Comparison of ENCODE assay signal across 18 cellular contexts in genomic region chr20:24665741-24666191, GRCh38.
"Had no signal": no experiment of that assay in that cellular context is flagged by ENCODE, and none has a peak within 500 bp of the region (broad histone marks: within the 10 kb centered on the region; RNA-seq: fewer than 3 reads in every experiment).

No MANE protein-coding gene starts in this region.

- H3K4me3 ChIP-seq: heart right ventricle, mucosa of descending colon, tibial nerve had no signal

- H3K4me1 ChIP-seq: tibial nerve had no signal

- H3K4me1 Mint-ChIP-seq: activated naive CD4-positive, alpha-beta T cell treated with anti-CD3 and anti-CD28 coated beads, Interleukin-2, amount 10 ng/mL, durations not matched to agents 7 days and 5 days had no signal

- H3K36me3 ChIP-seq: tibial nerve, WERI-Rb-1 had no signal

- H3K27me3 Mint-ChIP-seq: activated naive CD4-positive, alpha-beta T cell treated with anti-CD3 and anti-CD28 coated beads, Interleukin-2, amount 10 ng/mL, durations not matched to agents 7 days and 5 days; dendritic cell treated with granulocyte-macrophage colony-stimulating factor and Interleukin-4, amounts not matched to agents 40 ng/mL and 50 ng/mL, for 4 days had no signal

- H3K27ac Mint-ChIP-seq: activated naive CD4-positive, alpha-beta T cell treated with anti-CD3 and anti-CD28 coated beads, Interleukin-2, amount 10 ng/mL, durations not matched to agents 7 days and 5 days; dendritic cell treated with granulocyte-macrophage colony-stimulating factor and Interleukin-4, amounts not matched to agents 40 ng/mL and 50 ng/mL, for 4 days had no signal

- ATAC-seq: left colon, mucosa of descending colon had no signal

- H3K4me3 Mint-ChIP-seq: activated naive CD4-positive, alpha-beta T cell treated with anti-CD3 and anti-CD28 coated beads, Interleukin-2, amount 10 ng/mL, durations not matched to agents 7 days and 5 days; dendritic cell treated with granulocyte-macrophage colony-stimulating factor and Interleukin-4, amounts not matched to agents 40 ng/mL and 50 ng/mL, for 4 days had no signal

- H3K9me3 Mint-ChIP-seq: activated naive CD4-positive, alpha-beta T cell treated with anti-CD3 and anti-CD28 coated beads, Interleukin-2, amount 10 ng/mL, durations not matched to agents 7 days and 5 days; dendritic cell treated with granulocyte-macrophage colony-stimulating factor and Interleukin-4, amounts not matched to agents 40 ng/mL and 50 ng/mL, for 4 days had no signal

- H3K27me3 ChIP-seq: heart right ventricle, tibial nerve had no signal

- H3K36me3 Mint-ChIP-seq: activated naive CD4-positive, alpha-beta T cell treated with anti-CD3 and anti-CD28 coated beads, Interleukin-2, amount 10 ng/mL, durations not matched to agents 7 days and 5 days had no signal

- FAIRE-seq: bronchial epithelial cell, endometrium, keratinocyte had no signal

- H3K27ac ChIP-seq: heart right ventricle, tibial nerve, WERI-Rb-1 had no signal

- H3K9me3 ChIP-seq: heart right ventricle, mucosa of descending colon had no signal

- DNase-seq: activated CD4-positive, alpha-beta T cell treated with anti-CD3 and anti-CD28 coated beads, Interleukin-2, amount 50 U/mL, for 4 hours; activated CD8-positive, alpha-beta memory T cell treated with anti-CD3 and anti-CD28 coated beads for 24 hours; activated naive CD4-positive, alpha-beta T cell treated with anti-CD3 and anti-CD28 coated beads, Interleukin-2, amount 10 ng/mL, durations not matched to agents 7 days and 5 days; activated T-cell treated with anti-CD3 and anti-CD28 coated beads, Interleukin-2, amount 50 U/mL, for 48 hours; effector CD4-positive, alpha-beta T cell; heart right ventricle; left colon; mesenchymal stem cell; mucosa of descending colon; occipital lobe; stimulated activated CD4-positive, alpha-beta T cell treated with anti-CD3 and anti-CD28 coated beads, Interleukin-4, amount 100 ng/mL, for 24 hours; stimulated activated naive CD4-positive, alpha-beta T cell treated with Interleukin-2 at 50 U/mL for 16 hours; WERI-Rb-1 had no signal
